9 cellular contexts compared by ENCODE assay signal in the genomic region with DNA sequence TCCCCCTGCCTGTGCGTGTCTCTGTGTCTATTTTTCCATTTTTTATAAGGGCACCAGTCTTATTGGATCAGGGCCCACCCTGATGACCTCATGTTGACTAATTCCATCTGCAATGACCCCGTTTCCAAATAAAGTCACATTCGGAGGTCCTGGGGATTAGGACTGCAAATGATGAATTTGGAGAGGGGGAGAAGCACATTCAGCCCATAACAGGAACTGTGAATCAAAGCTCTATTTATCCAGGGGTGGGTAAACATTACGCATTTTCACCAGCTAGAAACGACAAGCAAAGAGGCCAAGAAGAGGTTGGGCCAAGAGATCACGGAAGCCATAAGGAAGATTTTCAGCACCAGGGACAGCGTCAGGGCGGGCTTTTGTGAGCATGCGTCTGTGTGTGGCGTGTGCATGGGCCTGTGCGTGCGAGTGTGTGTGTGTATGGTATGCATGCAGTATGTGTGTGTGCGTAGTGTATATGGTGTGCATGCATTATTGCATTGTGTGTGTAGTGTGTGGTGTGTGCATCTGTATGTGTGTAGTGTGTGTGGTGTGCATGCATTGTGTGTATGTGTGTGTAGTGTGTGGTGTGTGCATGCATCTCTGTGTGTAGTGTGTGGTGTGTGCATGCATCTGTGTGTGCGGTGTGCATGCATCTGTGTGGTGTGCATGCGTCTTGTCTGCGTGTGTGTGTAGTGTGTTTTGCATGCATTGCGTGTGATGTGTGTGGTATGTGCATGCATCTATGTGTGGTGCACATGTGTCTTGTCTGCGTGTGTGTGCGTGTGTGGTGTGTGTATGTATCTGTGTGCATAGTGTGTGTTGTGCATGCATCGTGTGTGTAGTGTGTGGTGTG. TPM values are rescaled to one million over a fixed set of nuclear protein-coding genes. Genes with fewer than 3 reads are reported as not detected.
DNase-seq lines count a peak whose midpoint lies in the region; ATAC-seq, FAIRE-seq and TF ChIP-seq lines count a peak whose summit lies in the region.
"Had no signal": no experiment of that assay in that cellular context is flagged by ENCODE, and none has a peak within 500 bp of the region (broad histone marks: within the 10 kb centered on the region; RNA-seq: fewer than 3 reads in every experiment).

No MANE protein-coding gene starts in this region.

- H3K27me3 ChIP-seq in keratinocyte (ENCODE audit: control insufficient read depth, extremely low read depth, insufficient read depth, low read length) (no peaks in the 10 kb centered on the region), testis (no peaks in the 10 kb centered on the region)

- H3K27me3 Mint-ChIP-seq in glutamatergic neuron (ENCODE audit: unreplicated experiment) = peaks cover 2% of the 10 kb centered on the region

- dilution Hi-C loops in keratinocyte (cut with MboI; ENCODE audit: extremely low pct_ligation_motif_present, low sequenced_read_pairs) = no loop called here

- no peaks in the 10 kb centered on the region for H3K9me3 ChIP-seq in keratinocyte (ENCODE audit: control insufficient read depth, low read depth, low read length)
- H3K9me3 ChIP-seq in testis = no peaks in the 10 kb centered on the region
- H3K9me3 ChIP-seq: thoracic aorta had no signal

- H3K36me3 ChIP-seq in keratinocyte (ENCODE audit: control insufficient read depth in 2 of 2, extremely low read depth in 1 of 2, insufficient read depth in 2 of 2, low read length in 2 of 2) = no peaks in the 10 kb centered on the region
- no peaks in the 10 kb centered on the region for H3K36me3 ChIP-seq in testis (ENCODE audit: low read depth, missing control alignments)
- H3K36me3 ChIP-seq: thoracic aorta had no signal

- H4K20me1 ChIP-seq in keratinocyte (ENCODE audit: control insufficient read depth, extremely low read depth, insufficient read depth, low read length) = no peaks in the 10 kb centered on the region

- DNase-seq in ELR (ENCODE audit: low read depth) = peak; percentile 66
- DNase-seq in NOMO-1 treated with DMSO at 0.1 percent for 48 hours (lab: John Stamatoyannopoulos, UW; ENCODE audit: unreplicated experiment) = peak; percentile 53
- peak; percentile 77 for DNase-seq in activated effector memory CD4-positive, alpha-beta T cell treated with anti-CD3 and anti-CD28 coated beads, Interleukin-2, amount 50 U/mL, for 16 hours
- peak; percentile 36 for DNase-seq in keratinocyte (ENCODE audit: low read depth, low spot score)
- peak; percentile 50 for DNase-seq in testis
- no peak for DNase-seq in glutamatergic neuron

- no peaks in the 10 kb centered on the region for H3K4me1 ChIP-seq in keratinocyte (ENCODE audit: control insufficient read depth, extremely low read depth, insufficient read depth, low read length)
- no peaks in the 10 kb centered on the region for H3K4me1 ChIP-seq in testis

- WGBS in testis, 2 donors = 22 to 31% methylated on average over 19 to 20 of the region's 20 CpGs

- H2AFZ ChIP-seq in keratinocyte (ENCODE audit: control insufficient read depth, low read length) = no peak overlapping the region

- no peaks in the 10 kb centered on the region for H3K9me1 ChIP-seq in keratinocyte (ENCODE audit: control insufficient read depth, extremely low read depth, insufficient read depth, low read length)

- no peak overlapping the region for H3K9ac ChIP-seq in keratinocyte (ENCODE audit: control insufficient read depth, extremely low read depth, insufficient read depth, low read length)

- H3K4me1 Mint-ChIP-seq in glutamatergic neuron (ENCODE audit: low read depth, unreplicated experiment) = no peaks in the 10 kb centered on the region

- intact Hi-C loops in testis (cut with DNase I; ENCODE audit: low total_unique reads) = no loop called here

- no peaks in the 10 kb centered on the region for H3K36me3 Mint-ChIP-seq in glutamatergic neuron (ENCODE audit: unreplicated experiment)

- TF ChIP-seq CTCF in keratinocyte (optimal IDR thresholded peaks at IDR 0.05 in 1 of 3, IDR thresholded peaks at IDR 0.05 in 1 of 3, conservative IDR thresholded peaks at IDR 0.05 in 1 of 3; ENCODE audit: extremely low read depth in 1 of 3, insufficient read depth in 2 of 3, low read length in 3 of 3) = no peak
- TF ChIP-seq CTCF in testis (IDR thresholded peaks at IDR 0.05) = no peak
- TF ChIP-seq CTCF in glutamatergic neuron (IDR thresholded peaks at IDR 0.05; ENCODE audit: partially characterized antibody, unreplicated experiment) = no peak

- no peaks in the 10 kb centered on the region for H3K79me2 ChIP-seq in keratinocyte (ENCODE audit: control insufficient read depth, insufficient read depth, low read length)

- no peak overlapping the region for H3K4me2 ChIP-seq in keratinocyte (ENCODE audit: control insufficient read depth, extremely low read depth, insufficient read depth, low read depth, low read length)

- H3K4me3 ChIP-seq in keratinocyte (ENCODE audit: control insufficient read depth in 2 of 3, extremely low read depth in 1 of 3, insufficient read depth in 2 of 3, low read depth in 1 of 3, low read length in 3 of 3) (no peak overlapping the region), testis (no peak overlapping the region)
- H3K4me3 ChIP-seq: thoracic aorta had no signal

- no peak overlapping the region for H3K27ac Mint-ChIP-seq in glutamatergic neuron (ENCODE audit: unreplicated experiment)

- peak; percentile 20 for FAIRE-seq in keratinocyte (lab: Jason Lieb, UNC)

- H3K4me3 Mint-ChIP-seq in glutamatergic neuron (ENCODE audit: unreplicated experiment) = no peak overlapping the region

- no peak overlapping the region for H3K27ac ChIP-seq in keratinocyte (ENCODE audit: control insufficient read depth, insufficient read depth, low read length)
- H3K27ac ChIP-seq in testis = no peak overlapping the region
- H3K27ac ChIP-seq: thoracic aorta had no signal

- TF ChIP-seq POLR2A in testis (IDR thresholded peaks at IDR 0.05) = no peak

- no peaks in the 10 kb centered on the region for H3K9me3 Mint-ChIP-seq in glutamatergic neuron (ENCODE audit: unreplicated experiment)

- ATAC-seq in HG03378 (IDR thresholded peaks at IDR 0.05; ENCODE audit: unreplicated experiment) (no peak), HG02588 (IDR thresholded peaks at IDR 0.05; ENCODE audit: unreplicated experiment) (no peak)

RNA-seq across cellular contexts. Expression of a gene that starts 19.6 kb away (rescaled TPM):
- polyA plus RNA-seq in keratinocyte = 0.04 to 0.05 TPM (median 0.04 TPM) in 3 replicates
- not detected for polyA plus RNA-seq in keratinocyte (2011; ENCODE audit: low read depth)
- 0.03 and 0.06 TPM in 2 replicates for polyA plus RNA-seq in keratinocyte (2011; cell fraction: cytosol; rRNA removed)
- polyA plus RNA-seq in keratinocyte (2011; cell fraction: nucleus; rRNA removed) = 0.34 and 0.39 TPM in 2 replicates
- 0.15 TPM in 1 of 2 replicates, not detected in the other for polyA plus RNA-seq in keratinocyte (2012; ENCODE audit: low replicate concordance)
- 0.10 to 0.67 TPM in 2 of 3 replicates, not detected in the other for polyA minus RNA-seq in keratinocyte
- polyA minus RNA-seq in keratinocyte (2011; cell fraction: cytosol; rRNA and poly(A)+ RNA removed) = not detected
- polyA minus RNA-seq in keratinocyte (2011; cell fraction: nucleus; rRNA and poly(A)+ RNA removed) = not detected in 2 replicates
- total RNA-seq in testis = 1 to 10 TPM; 3.1 to 8.7 TPM
- 6.6 TPM for polyA plus RNA-seq in testis (ENCODE audit: insufficient read depth, low read depth, low replicate concordance)
- 12.5 TPM for total RNA-seq in glutamatergic neuron (ENCODE audit: unreplicated experiment)
- total RNA-seq: thoracic aorta had no signal

RNA-seq across cellular contexts. Expression of a gene that starts 58.3 kb away (rescaled TPM):
- 40.5 to 72.7 TPM (median 72.1 TPM) in 3 replicates for polyA plus RNA-seq in keratinocyte
- polyA plus RNA-seq in keratinocyte (2011; ENCODE audit: low read depth) = 16.6 TPM
- 26.9 and 50.1 TPM in 2 replicates for polyA plus RNA-seq in keratinocyte (2011; cell fraction: cytosol; rRNA removed)
- polyA plus RNA-seq in keratinocyte (2011; cell fraction: nucleus; rRNA removed) = 93.6 and 114 TPM in 2 replicates
- polyA plus RNA-seq in keratinocyte (2012; ENCODE audit: low replicate concordance) = 40.6 and 101 TPM in 2 replicates
- polyA minus RNA-seq in keratinocyte = 56.3 to 179 TPM (median 58.1 TPM) in 3 replicates
- 124 TPM for polyA minus RNA-seq in keratinocyte (2011; cell fraction: cytosol; rRNA and poly(A)+ RNA removed)
- polyA minus RNA-seq in keratinocyte (2011; cell fraction: nucleus; rRNA and poly(A)+ RNA removed) = 129 and 152 TPM in 2 replicates
- 10 to 100 TPM; 65.3 to 65.5 TPM for total RNA-seq in testis
- 50.2 TPM for polyA plus RNA-seq in testis (ENCODE audit: insufficient read depth, low read depth, low replicate concordance)
- 54.4 TPM for total RNA-seq in glutamatergic neuron (ENCODE audit: unreplicated experiment)
